Comparison of ENCODE assay signal across 12 cellular contexts in the genomic region with DNA sequence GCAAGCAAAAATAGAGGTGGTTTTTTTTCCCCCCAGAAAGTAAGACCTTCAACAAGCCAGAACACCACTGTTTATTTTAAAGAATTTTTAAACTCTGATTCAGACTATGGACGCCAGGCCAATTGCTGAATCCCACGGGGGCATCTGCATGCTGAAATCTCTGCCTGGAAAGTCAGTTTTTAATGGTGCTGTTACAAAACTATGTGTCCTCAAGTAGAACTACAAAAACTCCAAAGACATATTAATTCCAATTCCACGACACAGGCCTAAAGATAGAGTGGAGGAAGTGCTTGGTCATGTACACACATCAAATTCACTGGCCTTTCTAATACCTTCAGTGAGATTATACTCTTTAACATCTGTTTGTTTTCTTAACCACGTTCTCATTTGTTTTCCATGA.
DNase-seq lines count a peak whose midpoint lies in the region; ATAC-seq and TF ChIP-seq lines count a peak whose summit lies in the region.
"Had no signal": no experiment of that assay in that cellular context is flagged by ENCODE, and none has a peak within 500 bp of the region (broad histone marks: within the 10 kb centered on the region; RNA-seq: fewer than 3 reads in every experiment).

No MANE protein-coding gene starts in this region.

- intact Hi-C loops in activated T-helper 1 cell treated with anti-CD3 and anti-CD28 coated beads, Interleukin-12 subunit alpha, Interleukin-12 subunit beta, Interleukin-2, Interleukin-4 antibody, amounts not matched to agents 30 ng/mL and 10 ng/mL and 1 ng/mL, durations not matched to agents 14 hours and 24 hours and 36 hours (cut with micrococcal nuclease), result no loop called here
- intact Hi-C loops in heart right ventricle (cut with DNase I), result loop anchor here in 2 of 10 donors (5.0 to 10.0 kb wide), 7 partner anchors 215 to 815 kb away; no protein-coding TSS in a partner anchor
- intact Hi-C loops in gastrocnemius medialis (cut with DNase I; ENCODE audit: low total_unique reads), result no loop called here
- intact Hi-C loops in MCF 10A (cut with micrococcal nuclease), result no loop called here

- peak in 7 of 8 donors; percentile 50 to 72 (median 58) for ATAC-seq in heart right ventricle
- peak in 1 of 2 donors; percentile 77 for ATAC-seq in gastrocnemius medialis
- no peak for ATAC-seq in HG03442 (IDR thresholded peaks at IDR 0.05; ENCODE audit: unreplicated experiment)
- no peak for ATAC-seq in left lobe of liver

- H3K9me3 ChIP-seq in heart right ventricle (no peaks in the 10 kb centered on the region), gastrocnemius medialis (no peaks in the 10 kb centered on the region)

- H3K36me3 Mint-ChIP-seq in activated T-helper 1 cell treated with anti-CD3 and anti-CD28 coated beads, Interleukin-12 subunit alpha, Interleukin-12 subunit beta, Interleukin-2, Interleukin-4 antibody, amounts not matched to agents 30 ng/mL and 10 ng/mL and 1 ng/mL, durations not matched to agents 14 hours and 24 hours and 36 hours (ENCODE audit: low read depth), result peaks cover 5% of the 10 kb centered on the region
- no peaks in the 10 kb centered on the region for H3K36me3 Mint-ChIP-seq in MCF 10A (ENCODE audit: insufficient read depth, unreplicated experiment)

- CTCF ChIA-PET in MCF 10A (lab: Yijun Ruan, JAX), result interaction anchor here (1.1 kb wide), 1 partner anchor 19 kb away, joined by 4 read pairs; no protein-coding TSS in a partner anchor

- peaks cover 46% of the 10 kb centered on the region for H3K4me1 Mint-ChIP-seq in activated T-helper 1 cell treated with anti-CD3 and anti-CD28 coated beads, Interleukin-12 subunit alpha, Interleukin-12 subunit beta, Interleukin-2, Interleukin-4 antibody, amounts not matched to agents 30 ng/mL and 10 ng/mL and 1 ng/mL, durations not matched to agents 14 hours and 24 hours and 36 hours (ENCODE audit: low read depth)
- no peaks in the 10 kb centered on the region for H3K4me1 Mint-ChIP-seq in MCF 10A (ENCODE audit: insufficient read depth, unreplicated experiment)

- peaks cover 2% of the 10 kb centered on the region for H3K27me3 Mint-ChIP-seq in activated T-helper 1 cell treated with anti-CD3 and anti-CD28 coated beads, Interleukin-12 subunit alpha, Interleukin-12 subunit beta, Interleukin-2, Interleukin-4 antibody, amounts not matched to agents 30 ng/mL and 10 ng/mL and 1 ng/mL, durations not matched to agents 14 hours and 24 hours and 36 hours (ENCODE audit: insufficient read depth)
- no peaks in the 10 kb centered on the region for H3K27me3 Mint-ChIP-seq in MCF 10A (ENCODE audit: insufficient read depth, unreplicated experiment)

- H3K4me3 Mint-ChIP-seq in activated T-helper 1 cell treated with anti-CD3 and anti-CD28 coated beads, Interleukin-12 subunit alpha, Interleukin-12 subunit beta, Interleukin-2, Interleukin-4 antibody, amounts not matched to agents 30 ng/mL and 10 ng/mL and 1 ng/mL, durations not matched to agents 14 hours and 24 hours and 36 hours, result no peak overlapping the region
- H3K4me3 Mint-ChIP-seq in MCF 10A (ENCODE audit: unreplicated experiment), result no peak overlapping the region

- in situ Hi-C loops in gastrocnemius medialis (cut with MboI; ENCODE audit: low sequenced_read_pairs in 4 of 4), result no loop called here

- H3K27ac Mint-ChIP-seq in activated T-helper 1 cell treated with anti-CD3 and anti-CD28 coated beads, Interleukin-12 subunit alpha, Interleukin-12 subunit beta, Interleukin-2, Interleukin-4 antibody, amounts not matched to agents 30 ng/mL and 10 ng/mL and 1 ng/mL, durations not matched to agents 14 hours and 24 hours and 36 hours, result peak overlapping the region; percentile 64
- H3K27ac Mint-ChIP-seq in MCF 10A (ENCODE audit: low read depth, unreplicated experiment), result no peak overlapping the region

- BruUV-seq in MCF 10A (replicated peaks; lab: Mats Ljungman, UMichigan), result no TSS peak

- no peaks in the 10 kb centered on the region for H3K27me3 ChIP-seq in heart right ventricle
- no peaks in the 10 kb centered on the region for H3K27me3 ChIP-seq in gastrocnemius medialis

- H3K36me3 ChIP-seq in heart right ventricle (no peaks in the 10 kb centered on the region), gastrocnemius medialis (no peaks in the 10 kb centered on the region)

- 62 to 65% methylated on average over 4 of the region's 4 CpGs for WGBS in heart right ventricle, 2 donors

- no peaks in the 10 kb centered on the region for H3K9me3 Mint-ChIP-seq in activated T-helper 1 cell treated with anti-CD3 and anti-CD28 coated beads, Interleukin-12 subunit alpha, Interleukin-12 subunit beta, Interleukin-2, Interleukin-4 antibody, amounts not matched to agents 30 ng/mL and 10 ng/mL and 1 ng/mL, durations not matched to agents 14 hours and 24 hours and 36 hours
- H3K9me3 Mint-ChIP-seq in MCF 10A (ENCODE audit: unreplicated experiment), result no peaks in the 10 kb centered on the region

- POLR2A ChIA-PET in MCF 10A (lab: Yijun Ruan, JAX), result interaction anchor here (0.6 kb wide), 1 partner anchor 105 kb away, joined by 3 read pairs; no protein-coding TSS in a partner anchor

- peak overlapping the region in 9 of 10 donors; percentile 32 to 78 (median 48) for H3K27ac ChIP-seq in heart right ventricle
- peak overlapping the region; percentile 20 to 75 (median 60) for H3K27ac ChIP-seq in gastrocnemius medialis

- H3K4me1 ChIP-seq in heart right ventricle (peaks cover 0 to 19% (median 6%) of the 10 kb centered on the region in 9 donors), gastrocnemius medialis (peaks cover 0 to 6% of the 10 kb centered on the region in 2 donors)

- no peak for TF ChIP-seq POLR2A in gastrocnemius medialis (IDR thresholded peaks at IDR 0.05)

- DNase-seq in EH (ENCODE audit: low read depth), result peak; percentile 96
- DNase-seq in activated T-helper 1 cell treated with anti-CD3 and anti-CD28 coated beads, Interleukin-12 subunit alpha, Interleukin-12 subunit beta, Interleukin-2, Interleukin-4 antibody, amounts not matched to agents 30 ng/mL and 10 ng/mL and 1 ng/mL, durations not matched to agents 14 hours and 24 hours and 36 hours (ENCODE audit: low spot score), result no peak
- peak; percentile 45 to 57 for DNase-seq in heart right ventricle
- peak; percentile 23 to 37 for DNase-seq in gastrocnemius medialis
- DNase-seq in GM20000 (ENCODE audit: low spot score), result no peak
- DNase-seq in left lobe of liver (ENCODE audit: low spot score), result no peak
- DNase-seq in MCF 10A (ENCODE audit: unreplicated experiment), result no peak
- DNase-seq: activated CD8-positive, alpha-beta memory T cell treated with anti-CD3 and anti-CD28 coated beads, Interleukin-2, amount 50 U/mL, for 4 hours; effector memory CD4-positive, alpha-beta T cell; NCI-H2227 treated with DMSO at 0.1 percent for 48 hours; stimulated activated naive CD4-positive, alpha-beta T cell treated with Interleukin-2 at 50 U/mL for 16 hours had no signal

- no peak for TF ChIP-seq CTCF in heart right ventricle (IDR thresholded peaks at IDR 0.05)
- TF ChIP-seq CTCF in gastrocnemius medialis (IDR thresholded peaks at IDR 0.05 in 4 of 5, conservative IDR thresholded peaks at IDR 0.05 in 1 of 5), result no peak
- no peak for TF ChIP-seq CTCF in GM20000 (IDR thresholded peaks at IDR 0.05; ENCODE audit: extremely low read depth, missing control alignments)
- TF ChIP-seq CTCF in MCF 10A (IDR thresholded peaks at IDR 0.05; ENCODE audit: unreplicated experiment), result no peak

- no peak overlapping the region for H3K4me3 ChIP-seq in heart right ventricle
- H3K4me3 ChIP-seq in gastrocnemius medialis, result no peak overlapping the region

Comparison
In these comparisons a context has a peak if more than half of its experiments do, and no peak if none do; other contexts are left out.
1. DNase-seq: peak in EH (single experiment), heart right ventricle (2 of 2) and gastrocnemius medialis (2 of 2); none in activated T-helper 1 cell treated with anti-CD3 and anti-CD28 coated beads, Interleukin-12 subunit alpha, Interleukin-12 subunit beta, Interleukin-2, Interleukin-4 antibody, amounts not matched to agents 30 ng/mL and 10 ng/mL and 1 ng/mL, durations not matched to agents 14 hours and 24 hours and 36 hours (single experiment), GM20000 (single experiment), left lobe of liver (single experiment) and MCF 10A (single experiment).
2. ATAC-seq: peak in heart right ventricle (7 of 8); none in HG03442 (single experiment) and left lobe of liver (single experiment).